In genomic region chr5:16626696-16627264, GRCh38 we compare ENCODE assay signal across 11 cellular contexts. TPM values are rescaled to one million over a fixed set of nuclear protein-coding genes. Genes with fewer than 3 reads are reported as not detected.
DNase-seq lines count a peak whose midpoint lies in the region; ATAC-seq, FAIRE-seq and TF ChIP-seq lines count a peak whose summit lies in the region.
"Had no signal": no experiment of that assay in that cellular context is flagged by ENCODE, and none has a peak within 500 bp of the region (broad histone marks: within the 10 kb centered on the region; RNA-seq: fewer than 3 reads in every experiment).

No MANE protein-coding gene starts in this region.

- no peaks in the 10 kb centered on the region for H3K36me3 ChIP-seq in left lung

- intact Hi-C loops in left lung (cut with DNase I) = no loop called here

- no peak overlapping the region for H3K4me3 ChIP-seq in left lung

- H3K27ac ChIP-seq in left lung (peak overlapping the region in 1 of 2 donors; percentile 37), foreskin keratinocyte (no peak overlapping the region)

- peak; percentile 89 to 100 for DNase-seq in NOMO-1 (lab: John Stamatoyannopoulos, UW; ENCODE audit: unreplicated experiment in 2 of 2)
- DNase-seq in left lung = no peak
- no peak for DNase-seq in foreskin keratinocyte
- DNase-seq in NCI-H510A (lab: John Stamatoyannopoulos, UW) = no peak
- no peak for DNase-seq in NCI-H2029 (lab: John Stamatoyannopoulos, UW)
- DNase-seq in D721Med (ENCODE audit: insufficient read length, low spot score) = no peak

- H3K27me3 ChIP-seq in left lung (no peaks in the 10 kb centered on the region), foreskin keratinocyte (peaks cover 41% of the 10 kb centered on the region)

- peak; percentile 62 for ATAC-seq in GM18868 (IDR thresholded peaks at IDR 0.05; ENCODE audit: unreplicated experiment)
- peak; percentile 69 for ATAC-seq in HG02623 (IDR thresholded peaks at IDR 0.05; ENCODE audit: unreplicated experiment)
- ATAC-seq in left lung = peak; percentile 19
- no peak for ATAC-seq in foreskin keratinocyte

- no peak for FAIRE-seq in D721Med (lab: Jason Lieb, UNC)
- FAIRE-seq: TTC549 had no signal

- H3K9me3 ChIP-seq in left lung = no peaks in the 10 kb centered on the region

- TF ChIP-seq CTCF in left lung (IDR thresholded peaks at IDR 0.05) (no peak), foreskin keratinocyte (conservative IDR thresholded peaks at IDR 0.05) (no peak), D721Med (IDR thresholded peaks at IDR 0.05; ENCODE audit: insufficient read depth, missing control alignments) (no peak)

- H3K4me1 ChIP-seq in left lung (peaks cover 0 to 37% of the 10 kb centered on the region in 2 donors), foreskin keratinocyte (no peaks in the 10 kb centered on the region)

RNA-seq across cellular contexts. Expression of gene RETREG1, which starts 10.0 kb away (rescaled TPM):
- total RNA-seq in left lung (10 to 100 TPM; 14.9 to 26.0 TPM), foreskin keratinocyte (1.3 and 2.1 TPM in 2 replicates)
- polyA plus RNA-seq in foreskin keratinocyte = 0.66 and 1.0 TPM in 2 replicates
- total RNA-seq: dermis microvascular lymphatic vessel endothelial cell, lung microvascular endothelial cell had no signal

Comparison
In these comparisons a context has a peak if more than half of its experiments do, and no peak if none do; other contexts are left out.
1. DNase-seq: peak in NOMO-1 (2 of 2); none in left lung (0 of 2), foreskin keratinocyte (0 of 2), NCI-H510A (single experiment), NCI-H2029 (single experiment) and D721Med (single experiment).